In genomic region chrX:11351375-11352295, GRCh38 we compare ENCODE assay signal across 1 cellular context.
TF ChIP-seq lines count a peak whose summit lies in the region.

No MANE protein-coding gene starts in this region.

TF ChIP-seq in IMR-90, 13 proteins besides CTCF, POLR2A, EP300 and RAD21 (continued from another document):
- TF ChIP-seq USF2 (IDR thresholded peaks at IDR 0.05; ENCODE audit: low read depth, low read length) = no peak
- TF ChIP-seq CHD1 (IDR thresholded peaks at IDR 0.05; ENCODE audit: low read depth, low read length) = no peak
- TF ChIP-seq CEBPB (IDR thresholded peaks at IDR 0.05; ENCODE audit: low read depth, low read length) = no peak
- TF ChIP-seq MAFK (IDR thresholded peaks at IDR 0.05; ENCODE audit: low read depth, low read length) = no peak
- no peak for TF ChIP-seq ELK1 (IDR thresholded peaks at IDR 0.05; ENCODE audit: borderline replicate concordance, low read depth, low read length)
